16 cellular contexts compared by ENCODE assay signal in genomic region chr5:84362061-84362720, GRCh38. TPM values are rescaled to one million over a fixed set of nuclear protein-coding genes. Genes with fewer than 3 reads are reported as not detected.
DNase-seq lines count a peak whose midpoint lies in the region; ATAC-seq, FAIRE-seq and TF ChIP-seq lines count a peak whose summit lies in the region.
"Had no signal": no experiment of that assay in that cellular context is flagged by ENCODE, and none has a peak within 500 bp of the region (broad histone marks: within the 10 kb centered on the region; RNA-seq: fewer than 3 reads in every experiment).

No MANE protein-coding gene starts in this region.

- intact Hi-C loops in PC-3 (cut with micrococcal nuclease): loop anchor here (10.0 kb wide), 1 partner anchor 57 kb away; no protein-coding TSS in a partner anchor

- FAIRE-seq in H54 (lab: Jason Lieb, UNC) (peak; percentile 33), bronchial epithelial cell (lab: Jason Lieb, UNC) (no peak)
- FAIRE-seq: A549 had no signal

- peaks cover 3% of the 10 kb centered on the region for H3F3A ChIP-seq in PC-3 (ENCODE audit: low read length, unreplicated experiment)

- no peak for DNase-seq in H54 (ENCODE audit: insufficient read length, low spot score)
- no peak for DNase-seq in PC-3
- peak; percentile 42 for DNase-seq in bronchial epithelial cell (ENCODE audit: low read depth)
- peak; percentile 33 for DNase-seq in fibroblast of the aortic adventitia (ENCODE audit: low read depth)
- DNase-seq in DMS53 (lab: John Stamatoyannopoulos, UW): no peak
- DNase-seq in NCI-H2029 (lab: John Stamatoyannopoulos, UW): no peak
- DNase-seq: C1 segment of cervical spinal cord, GOT3, MV-4-11, NCI-H1417 treated with DMSO at 0.1 percent for 48 hours, NCI-H2081 had no signal

- no peak for TF ChIP-seq POLR2A in H54 (IDR thresholded peaks at IDR 0.05; ENCODE audit: low read depth, low read length)

- peak overlapping the region; percentile 26; the same call in 1 of the 2 replicates for H3K27ac ChIP-seq in PC-3 (ENCODE audit: low read length)
- H3K27ac ChIP-seq: A549, SK-N-MC had no signal

- no peaks in the 10 kb centered on the region for H4K20me1 ChIP-seq in PC-3 (ENCODE audit: low read length)

- POLR2A ChIA-PET in PC-3 (lab: Charles Lee; ENCODE audit: unreplicated experiment): no interaction called here

- TF ChIP-seq CTCF in PC-3 (conservative IDR thresholded peaks at IDR 0.05; ENCODE audit: low read depth, low read length): no peak
- TF ChIP-seq CTCF in bronchial epithelial cell (IDR thresholded peaks at IDR 0.05; ENCODE audit: insufficient read depth, low read length, severe bottlenecking): no peak
- no peak for TF ChIP-seq CTCF in fibroblast of the aortic adventitia (IDR thresholded peaks at IDR 0.05; ENCODE audit: insufficient read depth, low read length)

- no TSS peak for BruUV-seq in PC-3 (replicated peaks; lab: Mats Ljungman, UMichigan)

- CTCF ChIA-PET in PC-3 (lab: Charles Lee): no interaction called here

- H2AFZ ChIP-seq in PC-3 (ENCODE audit: low read length): no peak overlapping the region

- 0 out of 2 replicates have a peak, but pooled peaks cover 5% of the 10 kb centered on the region for H3K79me2 ChIP-seq in PC-3 (ENCODE audit: low read length)

- ATAC-seq in PC-3 (peak; percentile 59), HG03135 (IDR thresholded peaks at IDR 0.05; ENCODE audit: unreplicated experiment) (no peak)
- ATAC-seq: A549, Panc1, Right ventricle myocardium inferior had no signal

- H3K9ac ChIP-seq in PC-3 (ENCODE audit: low read length): no peak overlapping the region

- H3K4me3 ChIP-seq in PC-3 (ENCODE audit: low read length) (no peak overlapping the region), bronchial epithelial cell (ENCODE audit: low read depth, low read length) (no peak overlapping the region), fibroblast of the aortic adventitia (ENCODE audit: low read depth, low read length) (no peak overlapping the region)
- H3K4me3 ChIP-seq: A549, SK-N-MC had no signal

- no peaks in the 10 kb centered on the region for H3K9me3 ChIP-seq in PC-3 (ENCODE audit: low read length)
- H3K9me3 ChIP-seq: A549 had no signal

- H3K9me2 ChIP-seq in PC-3 (replicated peaks; ENCODE audit: low read length): no peaks in the 10 kb centered on the region

- H3K27me3 ChIP-seq in PC-3 (ENCODE audit: low read length) (no peaks in the 10 kb centered on the region), bronchial epithelial cell (ENCODE audit: control insufficient read depth, insufficient read depth, low read length) (no peaks in the 10 kb centered on the region)

- peaks cover 10% of the 10 kb centered on the region; the same call in 1 of the 2 replicates for H3K4me1 ChIP-seq in PC-3 (ENCODE audit: insufficient read depth, low read length)
- H3K4me1 ChIP-seq: A549 had no signal

- H3K4me2 ChIP-seq in PC-3 (ENCODE audit: low read length): no peak overlapping the region; the same call in 1 of the 2 replicates
- H3K4me2 ChIP-seq: A549 had no signal

- H3K36me3 ChIP-seq in PC-3 (ENCODE audit: low read depth, low read length): no peaks in the 10 kb centered on the region
- H3K36me3 ChIP-seq in bronchial epithelial cell (ENCODE audit: control insufficient read depth, insufficient read depth, low read length): no peaks in the 10 kb centered on the region

RNA-seq across cellular contexts. Expression of gene EDIL3, which starts 22.5 kb away (rescaled TPM):
- total RNA-seq in PC-3 (2014; rRNA removed) (11.7 and 13.8 TPM in 2 replicates), bronchial epithelial cell (0.26 and 1.1 TPM in 2 replicates), fibroblast of the aortic adventitia (ENCODE audit: low replicate concordance) (48.1 and 248 TPM in 2 replicates)

Comparison
In these comparisons a context has a peak if more than half of its experiments do, and no peak if none do; other contexts are left out.
1. DNase-seq: peak in bronchial epithelial cell (single experiment) and fibroblast of the aortic adventitia (single experiment); none in H54 (single experiment), PC-3 (single experiment), DMS53 (single experiment) and NCI-H2029 (single experiment).